40 cellular contexts compared by ENCODE assay signal in genomic region chr11:103548838-103549237, GRCh38.
"Had no signal": no experiment of that assay in that cellular context is flagged by ENCODE, and none has a peak within 500 bp of the region (broad histone marks: within the 10 kb centered on the region; RNA-seq: fewer than 3 reads in every experiment).

No MANE protein-coding gene starts in this region.

- H3K9me3 Mint-ChIP-seq: activated CD4-positive, alpha-beta memory T cell treated with anti-CD3 and anti-CD28 coated beads, Interleukin-2, amount 10 ng/mL, durations not matched to agents 7 days and 5 days; activated CD4-positive, alpha-beta T cell treated with anti-CD3 and anti-CD28 coated beads, Interleukin-2, amount 10 ng/mL, durations not matched to agents 7 days and 5 days; activated naive CD4-positive, alpha-beta T cell treated with anti-CD3 and anti-CD28 coated beads for 36 hours; activated naive CD8-positive, alpha-beta T cell treated with anti-CD3 and anti-CD28 coated beads for 36 hours; activated T-cell treated with anti-CD3 and anti-CD28 coated beads, Interleukin-2, amount 50 U/mL, for 4 hours; activated T-cell treated with anti-CD3 and anti-CD28 coated beads, Interleukin-2, amount 50 U/mL, for 72 hours; activated T-helper 1 cell treated with anti-CD3 and anti-CD28 coated beads, Interleukin-12 subunit alpha, Interleukin-12 subunit beta, Interleukin-2, Interleukin-4 antibody, amounts not matched to agents 30 ng/mL and 10 ng/mL and 1 ng/mL, durations not matched to agents 14 hours and 24 hours and 36 hours; activated T-helper 17 cell treated with anti-CD3 and anti-CD28 coated beads, Interleukin-2, amount 50 U/mL, for 72 hours; T-helper 1 cell treated with Interleukin-12 subunit alpha and Interleukin-12 subunit beta and Interleukin-4 antibody, amounts not matched to agents 30 μg/mL and 1 μg/mL, for 36 hours; T-helper 2 cell treated with Interferon-gamma antibody and Interleukin-4, amounts not matched to agents 5 μg/mL and 100 μg/mL, for 36 hours had no signal

- H3K27ac ChIP-seq: adrenal gland, body of pancreas, brain microvascular endothelial cell, breast epithelium, VCaP had no signal

- H3K4me3 ChIP-seq: adrenal gland, body of pancreas, breast epithelium had no signal

- H3K4me3 Mint-ChIP-seq: activated CD4-positive, alpha-beta memory T cell treated with anti-CD3 and anti-CD28 coated beads, Interleukin-2, amount 10 ng/mL, durations not matched to agents 7 days and 5 days; activated CD4-positive, alpha-beta T cell treated with anti-CD3 and anti-CD28 coated beads for 36 hours; activated CD4-positive, alpha-beta T cell treated with anti-CD3 and anti-CD28 coated beads, Interleukin-2, amount 10 ng/mL, durations not matched to agents 7 days and 5 days; activated CD8-positive, alpha-beta T cell treated with anti-CD3 and anti-CD28 coated beads, Interleukin-2, amount 10 ng/mL, durations not matched to agents 7 days and 5 days; activated naive CD4-positive, alpha-beta T cell treated with anti-CD3 and anti-CD28 coated beads for 36 hours; activated naive CD8-positive, alpha-beta T cell treated with anti-CD3 and anti-CD28 coated beads for 36 hours; activated T-cell treated with anti-CD3 and anti-CD28 coated beads, Interleukin-2, amount 50 U/mL, for 4 hours; activated T-cell treated with anti-CD3 and anti-CD28 coated beads, Interleukin-2, amount 50 U/mL, for 72 hours; activated T-helper 1 cell treated with anti-CD3 and anti-CD28 coated beads, Interleukin-12 subunit alpha, Interleukin-12 subunit beta, Interleukin-2, Interleukin-4 antibody, amounts not matched to agents 30 ng/mL and 10 ng/mL and 1 ng/mL, durations not matched to agents 14 hours and 24 hours and 36 hours; activated T-helper 17 cell treated with anti-CD3 and anti-CD28 coated beads, Interleukin-2, amount 50 U/mL, for 72 hours; T-helper 1 cell treated with Interleukin-12 subunit alpha and Interleukin-12 subunit beta and Interleukin-4 antibody, amounts not matched to agents 30 μg/mL and 1 μg/mL, for 36 hours; T-helper 2 cell treated with Interferon-gamma antibody and Interleukin-4, amounts not matched to agents 5 μg/mL and 100 μg/mL, for 36 hours; WTC11 had no signal

- H3K27ac Mint-ChIP-seq: activated CD4-positive, alpha-beta memory T cell treated with anti-CD3 and anti-CD28 coated beads, Interleukin-2, amount 10 ng/mL, durations not matched to agents 7 days and 5 days; activated CD4-positive, alpha-beta T cell treated with anti-CD3 and anti-CD28 coated beads for 36 hours; activated CD4-positive, alpha-beta T cell treated with anti-CD3 and anti-CD28 coated beads, Interleukin-2, amount 10 ng/mL, durations not matched to agents 7 days and 5 days; activated CD8-positive, alpha-beta T cell treated with anti-CD3 and anti-CD28 coated beads, Interleukin-2, amount 10 ng/mL, durations not matched to agents 7 days and 5 days; activated naive CD4-positive, alpha-beta T cell treated with anti-CD3 and anti-CD28 coated beads for 36 hours; activated naive CD4-positive, alpha-beta T cell treated with anti-CD3 and anti-CD28 coated beads, Interleukin-2, amount 50 U/mL, for 72 hours; activated naive CD8-positive, alpha-beta T cell treated with anti-CD3 and anti-CD28 coated beads for 36 hours; activated T-cell treated with anti-CD3 and anti-CD28 coated beads, Interleukin-2, amount 50 U/mL, for 72 hours; activated T-helper 1 cell treated with anti-CD3 and anti-CD28 coated beads, Interleukin-12 subunit alpha, Interleukin-12 subunit beta, Interleukin-2, Interleukin-4 antibody, amounts not matched to agents 30 ng/mL and 10 ng/mL and 1 ng/mL, durations not matched to agents 14 hours and 24 hours and 36 hours; activated T-helper 17 cell treated with anti-CD3 and anti-CD28 coated beads, Interleukin-2, amount 50 U/mL, for 72 hours; T-helper 1 cell treated with Interleukin-12 subunit alpha and Interleukin-12 subunit beta and Interleukin-4 antibody, amounts not matched to agents 30 μg/mL and 1 μg/mL, for 36 hours; T-helper 2 cell treated with Interferon-gamma antibody and Interleukin-4, amounts not matched to agents 5 μg/mL and 100 μg/mL, for 36 hours; WTC11 had no signal

- DNase-seq: activated CD4-positive, alpha-beta memory T cell treated with anti-CD3 and anti-CD28 coated beads, Interleukin-2, amount 10 ng/mL, durations not matched to agents 7 days and 5 days; activated CD4-positive, alpha-beta T cell treated with anti-CD3 and anti-CD28 coated beads for 1 hour; activated CD4-positive, alpha-beta T cell treated with anti-CD3 and anti-CD28 coated beads for 36 hours; activated CD4-positive, alpha-beta T cell treated with anti-CD3 and anti-CD28 coated beads for 48 hours; activated CD4-positive, alpha-beta T cell treated with anti-CD3 and anti-CD28 coated beads, Interleukin-2, amount 10 ng/mL, durations not matched to agents 7 days and 5 days; activated CD4-positive, alpha-beta T cell treated with anti-CD3 and anti-CD28 coated beads, Interleukin-2, amount 50 U/mL, for 48 hours; activated CD4-positive, CD25-positive, alpha-beta regulatory T cell; activated CD8-positive, alpha-beta memory T cell treated with anti-CD3 and anti-CD28 coated beads for 24 hours; activated CD8-positive, alpha-beta memory T cell treated with anti-CD3 and anti-CD28 coated beads, Interleukin-2, amount 50 U/mL, for 4 hours; activated CD8-positive, alpha-beta T cell treated with anti-CD3 and anti-CD28 coated beads, Interleukin-2, amount 10 ng/mL, durations not matched to agents 7 days and 5 days; activated effector memory CD4-positive, alpha-beta T cell treated with anti-CD3 and anti-CD28 coated beads, Interleukin-2, amount 50 U/mL, for 16 hours; activated gamma-delta T cell treated with Interleukin-2 at 50 U/mL for 16 hours; activated naive CD4-positive, alpha-beta T cell; activated naive CD4-positive, alpha-beta T cell treated with anti-CD3 and anti-CD28 coated beads for 36 hours; activated naive CD4-positive, alpha-beta T cell treated with anti-CD3 and anti-CD28 coated beads, Interleukin-2, amount 50 U/mL, for 16 hours; activated naive CD8-positive, alpha-beta T cell treated with anti-CD3 and anti-CD28 coated beads for 36 hours; activated T-cell treated with anti-CD3 and anti-CD28 coated beads for 4 hours; activated T-cell treated with anti-CD3 and anti-CD28 coated beads, Interleukin-2, amount 50 U/mL, for 1 hour; activated T-cell treated with anti-CD3 and anti-CD28 coated beads, Interleukin-2, amount 50 U/mL, for 4 hours; activated T-cell treated with anti-CD3 and anti-CD28 coated beads, Interleukin-2, amount 50 U/mL, for 72 hours; adrenal gland; amniotic stem cell; aorta; body of pancreas; brain microvascular endothelial cell; central memory CD4-positive, alpha-beta T cell; T-helper 1 cell; T-helper 2 cell; T-helper 9 cell had no signal

- H3K4me1 Mint-ChIP-seq: activated CD4-positive, alpha-beta memory T cell treated with anti-CD3 and anti-CD28 coated beads, Interleukin-2, amount 10 ng/mL, durations not matched to agents 7 days and 5 days; activated CD4-positive, alpha-beta T cell treated with anti-CD3 and anti-CD28 coated beads for 36 hours; activated CD4-positive, alpha-beta T cell treated with anti-CD3 and anti-CD28 coated beads, Interleukin-2, amount 10 ng/mL, durations not matched to agents 7 days and 5 days; activated naive CD8-positive, alpha-beta T cell treated with anti-CD3 and anti-CD28 coated beads for 36 hours; activated T-helper 17 cell treated with anti-CD3 and anti-CD28 coated beads, Interleukin-2, amount 50 U/mL, for 72 hours; WTC11 had no signal

- H3K36me3 Mint-ChIP-seq: activated naive CD4-positive, alpha-beta T cell treated with anti-CD3 and anti-CD28 coated beads, Interleukin-2, amount 50 U/mL, for 72 hours; activated naive CD8-positive, alpha-beta T cell treated with anti-CD3 and anti-CD28 coated beads for 36 hours; WTC11 had no signal

- H3K36me3 ChIP-seq: adrenal gland, brain microvascular endothelial cell, breast epithelium had no signal

- H3K27me3 Mint-ChIP-seq: activated CD4-positive, alpha-beta T cell treated with anti-CD3 and anti-CD28 coated beads for 36 hours; activated CD4-positive, alpha-beta T cell treated with anti-CD3 and anti-CD28 coated beads, Interleukin-2, amount 10 ng/mL, durations not matched to agents 7 days and 5 days; activated naive CD8-positive, alpha-beta T cell treated with anti-CD3 and anti-CD28 coated beads for 36 hours had no signal

- ATAC-seq: activated CD4-positive, alpha-beta T cell treated with anti-CD3 and anti-CD28 coated beads for 36 hours; activated CD4-positive, CD25-positive, alpha-beta regulatory T cell treated with anti-CD3 and anti-CD28 coated beads, Interleukin-2, amount 50 U/mL, for 24 hours; activated CD8-positive, alpha-beta T cell treated with anti-CD3 and anti-CD28 coated beads, Interleukin-2, amount 10 ng/mL, durations not matched to agents 7 days and 5 days; activated naive CD4-positive, alpha-beta T cell treated with anti-CD3 and anti-CD28 coated beads, Interleukin-2, amount 50 U/mL, for 72 hours; activated T-cell treated with anti-CD3 and anti-CD28 coated beads, Interleukin-2, amount 50 U/mL, for 4 hours; activated T-cell treated with anti-CD3 and anti-CD28 coated beads, Interleukin-2, amount 50 U/mL, for 72 hours; activated T-helper 17 cell treated with anti-CD3 and anti-CD28 coated beads, Interleukin-2, amount 50 U/mL, for 72 hours; body of pancreas; WTC11 had no signal

- H3K4me1 ChIP-seq: adrenal gland, body of pancreas, breast epithelium had no signal

- H3K9me3 ChIP-seq: adrenal gland, body of pancreas, breast epithelium had no signal

- FAIRE-seq: astrocyte, colon had no signal

- H3K27me3 ChIP-seq: adrenal gland, body of pancreas, brain microvascular endothelial cell, breast epithelium had no signal
